Comparison of ENCODE assay signal across 8 cellular contexts in genomic region chr22:44975444-44976262, GRCh38. TPM values are rescaled to one million over a fixed set of nuclear protein-coding genes. Genes with fewer than 3 reads are reported as not detected.
A peak's percentile ranks its signal among the peaks of the same experiment; 100 is the strongest.
DNase-seq lines count a peak whose midpoint lies in the region; ATAC-seq, FAIRE-seq and TF ChIP-seq lines count a peak whose summit lies in the region.

No MANE protein-coding gene starts in this region.

- no peak overlapping the region for H3K27ac Mint-ChIP-seq in activated T-helper 17 cell treated with anti-CD3 and anti-CD28 coated beads, Interleukin-2, amount 50 U/mL, for 72 hours

- peak; percentile 71 to 86 for DNase-seq in AML-193 (lab: John Stamatoyannopoulos, UW)
- peak; percentile 56 for DNase-seq in foreskin melanocyte
- DNase-seq in osteoblast (ENCODE audit: insufficient read length, low spot score, missing footprints), result peak; percentile 97
- peak; percentile 95 for DNase-seq in urothelium cell line (ENCODE audit: low spot score)
- no peak for DNase-seq in NCI-H1092 treated with DMSO at 0.1 percent for 48 hours (lab: John Stamatoyannopoulos, UW)

- no peak overlapping the region for H3K4me2 ChIP-seq in osteoblast (ENCODE audit: insufficient read depth, low read length)

- no peaks in the 10 kb centered on the region for H3K36me3 Mint-ChIP-seq in activated T-helper 17 cell treated with anti-CD3 and anti-CD28 coated beads, Interleukin-2, amount 50 U/mL, for 72 hours (ENCODE audit: low read depth)

- no peaks in the 10 kb centered on the region for H3K4me1 ChIP-seq in osteoblast (ENCODE audit: insufficient read depth, low read length)

- no peaks in the 10 kb centered on the region for H3K9me3 ChIP-seq in osteoblast (ENCODE audit: low read depth, low read length)

- no peak for FAIRE-seq in urothelium cell line (lab: Jason Lieb, UNC)

- H3K27me3 ChIP-seq in osteoblast (ENCODE audit: insufficient read depth, low read length), result peaks cover 25% of the 10 kb centered on the region

- no peak overlapping the region for H3K4me3 Mint-ChIP-seq in activated T-helper 17 cell treated with anti-CD3 and anti-CD28 coated beads, Interleukin-2, amount 50 U/mL, for 72 hours

- H3K79me2 ChIP-seq in osteoblast (ENCODE audit: insufficient read depth, low read length), result no peaks in the 10 kb centered on the region

- H3K9me3 Mint-ChIP-seq in activated T-helper 17 cell treated with anti-CD3 and anti-CD28 coated beads, Interleukin-2, amount 50 U/mL, for 72 hours, result no peaks in the 10 kb centered on the region

- peaks cover 18% of the 10 kb centered on the region for H3K27me3 Mint-ChIP-seq in activated T-helper 17 cell treated with anti-CD3 and anti-CD28 coated beads, Interleukin-2, amount 50 U/mL, for 72 hours

- no peak overlapping the region for H3K27ac ChIP-seq in osteoblast (ENCODE audit: low read depth, low read length)

- H3K4me1 Mint-ChIP-seq in activated T-helper 17 cell treated with anti-CD3 and anti-CD28 coated beads, Interleukin-2, amount 50 U/mL, for 72 hours, result no peaks in the 10 kb centered on the region

- no peaks in the 10 kb centered on the region for H4K20me1 ChIP-seq in osteoblast (ENCODE audit: insufficient read depth, low read length)

- H3K4me3 ChIP-seq in osteoblast (ENCODE audit: insufficient read depth, low read length), result no peak overlapping the region

- H3K36me3 ChIP-seq in osteoblast (ENCODE audit: insufficient read depth, low read length), result no peaks in the 10 kb centered on the region

- no peak overlapping the region for H2AFZ ChIP-seq in osteoblast (ENCODE audit: low read length)

- ATAC-seq in GM21526 (IDR thresholded peaks at IDR 0.05; ENCODE audit: low FRiP score, unreplicated experiment), result peak; percentile 55
- peak; percentile 78 for ATAC-seq in activated T-helper 17 cell treated with anti-CD3 and anti-CD28 coated beads, Interleukin-2, amount 50 U/mL, for 72 hours (replicated peaks)

- peak; percentile 83 for TF ChIP-seq CTCF in osteoblast (IDR thresholded peaks at IDR 0.05; ENCODE audit: extremely low read depth, low read depth, low read length)

TF ChIP-seq in PFSK-1, 5 proteins besides CTCF, POLR2A, EP300 and RAD21:
- peak; percentile 99 to 100 for TF ChIP-seq REST (IDR thresholded peaks at IDR 0.05; ENCODE audit: insufficient read depth in 1 of 2, low read depth in 2 of 2, low read length in 2 of 2)
- peak; percentile 79; the same call in 1 of the 2 replicates for TF ChIP-seq SIN3A (IDR thresholded peaks at IDR 0.05; ENCODE audit: borderline replicate concordance, insufficient read depth, low read length)
- TF ChIP-seq FOXP2 (optimal IDR thresholded peaks at IDR 0.05; ENCODE audit: borderline replicate concordance, extremely low read depth, extremely low read length, insufficient read depth), result no peak

RNA-seq across cellular contexts. Expression of gene PHF21B, which starts 34.2 kb away (rescaled TPM):
- polyA plus RNA-seq in PFSK-1 (2012; ENCODE audit: insufficient read length, low read depth), result 0.21 TPM
- total RNA-seq in activated T-helper 17 cell treated with anti-CD3 and anti-CD28 coated beads, Interleukin-2, amount 50 U/mL, for 72 hours, result not detected
- total RNA-seq in osteoblast, result not detected in 2 replicates
